Comparison of ENCODE assay signal across 8 cellular contexts in the genomic region with DNA sequence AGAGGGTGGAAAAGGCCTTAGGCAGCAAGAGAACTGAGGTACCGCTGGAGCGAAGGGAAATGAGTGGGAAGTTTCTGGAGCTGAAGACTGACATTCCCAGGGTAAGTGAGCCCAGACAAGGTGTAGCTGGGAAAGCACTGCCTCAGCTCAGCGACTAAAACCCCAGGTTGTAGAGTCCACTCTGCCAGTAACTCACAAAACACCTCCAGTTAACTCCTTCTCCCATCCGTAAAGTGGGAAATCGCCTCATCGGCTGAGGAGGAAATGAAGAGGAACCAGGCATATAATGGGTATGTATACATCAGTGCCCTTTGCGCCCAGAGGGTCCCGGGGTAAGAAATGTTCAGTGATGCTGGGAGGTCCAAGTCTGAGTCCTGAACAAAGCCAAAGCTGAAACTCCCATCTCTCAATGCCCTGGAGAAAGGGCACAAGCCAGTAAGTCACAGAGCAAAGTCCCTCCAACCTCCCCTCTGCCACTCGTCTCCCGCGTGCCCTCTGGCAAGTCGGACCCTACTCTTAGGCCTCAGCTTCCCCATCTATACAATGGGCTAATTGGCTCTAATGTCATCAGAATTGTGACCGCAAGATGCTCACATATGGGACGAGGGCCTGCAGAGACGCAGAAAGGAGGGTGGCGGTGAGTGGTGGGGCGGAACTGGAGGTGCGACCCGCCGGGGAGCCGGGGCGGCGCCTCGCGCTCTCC. TPM values are rescaled to one million over a fixed set of nuclear protein-coding genes. Genes with fewer than 3 reads are reported as not detected.
DNase-seq lines count a peak whose midpoint lies in the region; ATAC-seq and TF ChIP-seq lines count a peak whose summit lies in the region.

No MANE protein-coding gene starts in this region.

- H3K4me1 Mint-ChIP-seq in activated CD4-positive, alpha-beta T cell treated with anti-CD3 and anti-CD28 coated beads for 36 hours = peaks cover 62% of the 10 kb centered on the region

- H3K9me3 ChIP-seq in SK-N-MC (ENCODE audit: low read depth, low read length) = no peaks in the 10 kb centered on the region

- H3K36me3 Mint-ChIP-seq in activated CD4-positive, alpha-beta T cell treated with anti-CD3 and anti-CD28 coated beads for 36 hours (ENCODE audit: low read depth) = peaks cover 24% of the 10 kb centered on the region

- peaks cover 14% of the 10 kb centered on the region for H3K36me3 ChIP-seq in SK-N-MC (ENCODE audit: insufficient read depth, low read length)

- H3K9me3 Mint-ChIP-seq in activated CD4-positive, alpha-beta T cell treated with anti-CD3 and anti-CD28 coated beads for 36 hours (ENCODE audit: low read depth) = peaks cover 6% of the 10 kb centered on the region

- CTCF ChIA-PET in activated CD4-positive, alpha-beta T cell treated with anti-CD3 and anti-CD28 coated beads for 36 hours (lab: Charles Lee) = interaction anchor here (0.8 to 2.0 kb wide), 3 partner anchors 28 to 329 kb away, joined by 3 to 8 read pairs (median 3); no protein-coding TSS in a partner anchor

- POLR2A ChIA-PET in activated CD4-positive, alpha-beta T cell treated with anti-CD3 and anti-CD28 coated beads for 36 hours (lab: Charles Lee) = no interaction called here

- no peak for DNase-seq in activated CD4-positive, alpha-beta T cell treated with anti-CD3 and anti-CD28 coated beads for 36 hours
- DNase-seq in activated CD4-positive, alpha-beta T cell treated with anti-CD3 and anti-CD28 coated beads for 1 hour = no peak
- DNase-seq in SK-N-MC (ENCODE audit: low read depth, low spot score) (no peak), fibroblast of mammary gland (ENCODE audit: low read depth) (peak; percentile 20), putamen (ENCODE audit: low spot score) (peak; percentile 20), DMS 273 treated with DMSO at 0.1 percent for 48 hours (lab: John Stamatoyannopoulos, UW) (no peak)

- H3K27ac ChIP-seq in SK-N-MC = peak overlapping the region; percentile 68

- peak overlapping the region; percentile 83 for H3K27ac Mint-ChIP-seq in activated CD4-positive, alpha-beta T cell treated with anti-CD3 and anti-CD28 coated beads for 36 hours

- no peaks in the 10 kb centered on the region for H3K27me3 Mint-ChIP-seq in activated CD4-positive, alpha-beta T cell treated with anti-CD3 and anti-CD28 coated beads for 36 hours

- peak overlapping the region; percentile 56 for H3K9ac ChIP-seq in SK-N-MC (ENCODE audit: insufficient read length)

- no peak for TF ChIP-seq CTCF in fibroblast of mammary gland (conservative IDR thresholded peaks at IDR 0.05; ENCODE audit: control insufficient read depth, insufficient read depth, low read depth, low read length)

- intact Hi-C loops in activated CD4-positive, alpha-beta T cell treated with anti-CD3 and anti-CD28 coated beads for 36 hours (cut with DNase I, micrococcal nuclease) = loop anchor here (1.0 to 10.0 kb wide), 19 partner anchors 27 to 1546 kb away; a partner anchor contains a TSS

- ATAC-seq in activated CD4-positive, alpha-beta T cell treated with anti-CD3 and anti-CD28 coated beads for 36 hours = no peak
- ATAC-seq in HG02678 (IDR thresholded peaks at IDR 0.05; ENCODE audit: unreplicated experiment) = no peak
- no peak for ATAC-seq in HG02610 (IDR thresholded peaks at IDR 0.05; ENCODE audit: unreplicated experiment)

- peak overlapping the region; percentile 94 for H3K4me3 ChIP-seq in SK-N-MC
- H3K4me3 ChIP-seq in fibroblast of mammary gland (ENCODE audit: control insufficient read depth, low read depth, low read length) = peak overlapping the region; percentile 75

- peak overlapping the region; percentile 91 for H3K4me3 Mint-ChIP-seq in activated CD4-positive, alpha-beta T cell treated with anti-CD3 and anti-CD28 coated beads for 36 hours

RNA-seq across cellular contexts. Expression of a gene that starts 0.6 kb away (rescaled TPM):
- total RNA-seq in activated CD4-positive, alpha-beta T cell treated with anti-CD3 and anti-CD28 coated beads for 36 hours = 10 to 100 TPM in 1 of 2 experiments, 1 to 10 TPM in 1; 9.5 to 10.6 TPM

RNA-seq across cellular contexts. Expression of a gene that starts 42.7 kb away (rescaled TPM):
- not detected for total RNA-seq in activated CD4-positive, alpha-beta T cell treated with anti-CD3 and anti-CD28 coated beads for 36 hours

RNA-seq across cellular contexts. Expression of a gene that starts 58.3 kb away (rescaled TPM):
- 100 to 1,000 TPM; 298 to 399 TPM for total RNA-seq in activated CD4-positive, alpha-beta T cell treated with anti-CD3 and anti-CD28 coated beads for 36 hours

Comparison
In these comparisons a context has a peak if more than half of its experiments do, and no peak if none do; other contexts are left out.
1. DNase-seq: peak in fibroblast of mammary gland (single experiment) and putamen (single experiment); none in activated CD4-positive, alpha-beta T cell treated with anti-CD3 and anti-CD28 coated beads for 36 hours (single experiment), activated CD4-positive, alpha-beta T cell treated with anti-CD3 and anti-CD28 coated beads for 1 hour (single experiment), SK-N-MC (single experiment) and DMS 273 treated with DMSO at 0.1 percent for 48 hours (single experiment).